Comparison of ENCODE assay signal across 15 cellular contexts in genomic region chr16:67674851-67675578, GRCh38. TPM values are rescaled to one million over a fixed set of nuclear protein-coding genes. Genes with fewer than 3 reads are reported as not detected.
DNase-seq lines count a peak whose midpoint lies in the region; ATAC-seq and TF ChIP-seq lines count a peak whose summit lies in the region.
"Had no signal": no experiment of that assay in that cellular context is flagged by ENCODE, and none has a peak within 500 bp of the region (broad histone marks: within the 10 kb centered on the region; RNA-seq: fewer than 3 reads in every experiment).

No MANE protein-coding gene starts in this region.

- no peaks in the 10 kb centered on the region for H3K27me3 Mint-ChIP-seq in activated B cell treated with CpG ODN at 0.5 μM for 24 hours
- H3K27me3 Mint-ChIP-seq: activated naive CD8-positive, alpha-beta T cell had no signal

- CTCF ChIA-PET in activated B cell treated with CpG ODN at 0.5 μM for 24 hours (lab: Charles Lee): no interaction called here

- ATAC-seq in activated B cell treated with CpG ODN at 0.5 μM for 24 hours (ENCODE audit: low read depth) (no peak), HG02642 (IDR thresholded peaks at IDR 0.05; ENCODE audit: poor library complexity, unreplicated experiment) (no peak)
- peak; percentile 8 for ATAC-seq in stimulated activated naive CD8-positive, alpha-beta T cell treated with anti-CD3 and anti-CD28 coated beads, Interleukin-15, Interleukin-2, amounts not matched to agents 100 U/mL and 50 U/mL, for 24 hours
- ATAC-seq: GM23338 had no signal

- intact Hi-C loops in activated B cell treated with CpG ODN at 0.5 μM for 24 hours (cut with micrococcal nuclease): no loop called here

- H3K27ac Mint-ChIP-seq in activated B cell treated with CpG ODN at 0.5 μM for 24 hours: peak overlapping the region; percentile 14
- H3K27ac Mint-ChIP-seq: activated naive CD8-positive, alpha-beta T cell; GM23338 had no signal

- peaks cover 14% of the 10 kb centered on the region for H3K36me3 Mint-ChIP-seq in activated B cell treated with CpG ODN at 0.5 μM for 24 hours (ENCODE audit: low read depth)
- H3K36me3 Mint-ChIP-seq: activated naive CD8-positive, alpha-beta T cell had no signal

- H3K4me1 Mint-ChIP-seq in activated B cell treated with CpG ODN at 0.5 μM for 24 hours: peaks cover 23% of the 10 kb centered on the region

- H3K4me3 Mint-ChIP-seq in activated B cell treated with CpG ODN at 0.5 μM for 24 hours: no peak overlapping the region
- H3K4me3 Mint-ChIP-seq: activated naive CD8-positive, alpha-beta T cell; GM23338 had no signal

- no peaks in the 10 kb centered on the region for H3K9me3 Mint-ChIP-seq in activated B cell treated with CpG ODN at 0.5 μM for 24 hours
- H3K9me3 Mint-ChIP-seq: GM23338 had no signal

- DNase-seq in G401 (ENCODE audit: low spot score): peak; percentile 56
- no peak for DNase-seq in activated B cell treated with CpG ODN at 0.5 μM for 24 hours
- DNase-seq in stimulated activated naive CD8-positive, alpha-beta T cell treated with anti-CD3 and anti-CD28 coated beads, Interleukin-15, Interleukin-2, amounts not matched to agents 100 U/mL and 50 U/mL, for 24 hours: no peak
- no peak for DNase-seq in SKM-1 (lab: John Stamatoyannopoulos, UW; ENCODE audit: unreplicated experiment)
- no peak for DNase-seq in stimulated activated naive CD4-positive, alpha-beta T cell treated with Interleukin-2 at 50 U/mL for 16 hours (lab: John Stamatoyannopoulos, UW)
- DNase-seq: NCI-H1048; NCI-H446 treated with DMSO at 0.1 percent for 48 hours; RPMI8226; stimulated activated CD4-positive, alpha-beta T cell treated with anti-CD3 and anti-CD28 coated beads, Interleukin-4, amount 100 ng/mL, for 1 hour had no signal

- H3K27me3 ChIP-seq in layer of hippocampus (ENCODE audit: control insufficient read depth, insufficient read depth, low read length): no peaks in the 10 kb centered on the region
- H3K27me3 ChIP-seq: left lung, ovary had no signal

- TF ChIP-seq CTCF in activated B cell treated with CpG ODN at 0.5 μM for 24 hours (IDR thresholded peaks at IDR 0.05): no peak

- POLR2A ChIA-PET in activated B cell treated with CpG ODN at 0.5 μM for 24 hours (lab: Charles Lee): interaction anchor here (0.6 to 1.2 kb wide), 2 partner anchors 43 to 194 kb away, joined by 3 read pairs; no protein-coding TSS in a partner anchor

- peak overlapping the region; percentile 71 for H3K27ac ChIP-seq in layer of hippocampus (ENCODE audit: low read depth, low read length)

- in situ Hi-C loops in G401 (cut with HindIII; ENCODE audit: low sequenced_read_pairs): loop anchor here (25.0 kb wide), 1 partner anchor 212 kb away; the partner anchor contains the start of genes NRN1L and PSKH1

RNA-seq across cellular contexts. Expression of gene C16orf86, which starts 8.4 kb away (rescaled TPM):
- total RNA-seq in G401 (2014; rRNA removed; shearing (Covaris generic)): not detected in 2 replicates
- 2.4 and 4.6 TPM in 2 replicates for total RNA-seq in activated B cell treated with CpG ODN at 0.5 μM for 24 hours

RNA-seq across cellular contexts. Expression of gene ENKD1, which starts 8.5 kb away (rescaled TPM):
- 2.1 and 5.6 TPM in 2 replicates for total RNA-seq in G401 (2014; rRNA removed; shearing (Covaris generic))
- 8.9 and 9.5 TPM in 2 replicates for total RNA-seq in activated B cell treated with CpG ODN at 0.5 μM for 24 hours

RNA-seq across cellular contexts. Expression of gene PARD6A, which starts 14.3 kb away (rescaled TPM):
- 6.6 and 13.5 TPM in 2 replicates for total RNA-seq in G401 (2014; rRNA removed; shearing (Covaris generic))
- total RNA-seq in activated B cell treated with CpG ODN at 0.5 μM for 24 hours: 5.9 and 6.0 TPM in 2 replicates

RNA-seq across cellular contexts. Expression of gene ACD, which starts 15.0 kb away (rescaled TPM):
- 27.1 and 33.2 TPM in 2 replicates for total RNA-seq in G401 (2014; rRNA removed; shearing (Covaris generic))
- 38.2 and 41.4 TPM in 2 replicates for total RNA-seq in activated B cell treated with CpG ODN at 0.5 μM for 24 hours

RNA-seq across cellular contexts. Expression of gene CARMIL2, which starts 30.1 kb away (rescaled TPM):
- 4.1 and 10.7 TPM in 2 replicates for total RNA-seq in G401 (2014; rRNA removed; shearing (Covaris generic))
- 138 and 151 TPM in 2 replicates for total RNA-seq in activated B cell treated with CpG ODN at 0.5 μM for 24 hours
